Comparison of ENCODE assay signal across 9 cellular contexts in the genomic region with DNA sequence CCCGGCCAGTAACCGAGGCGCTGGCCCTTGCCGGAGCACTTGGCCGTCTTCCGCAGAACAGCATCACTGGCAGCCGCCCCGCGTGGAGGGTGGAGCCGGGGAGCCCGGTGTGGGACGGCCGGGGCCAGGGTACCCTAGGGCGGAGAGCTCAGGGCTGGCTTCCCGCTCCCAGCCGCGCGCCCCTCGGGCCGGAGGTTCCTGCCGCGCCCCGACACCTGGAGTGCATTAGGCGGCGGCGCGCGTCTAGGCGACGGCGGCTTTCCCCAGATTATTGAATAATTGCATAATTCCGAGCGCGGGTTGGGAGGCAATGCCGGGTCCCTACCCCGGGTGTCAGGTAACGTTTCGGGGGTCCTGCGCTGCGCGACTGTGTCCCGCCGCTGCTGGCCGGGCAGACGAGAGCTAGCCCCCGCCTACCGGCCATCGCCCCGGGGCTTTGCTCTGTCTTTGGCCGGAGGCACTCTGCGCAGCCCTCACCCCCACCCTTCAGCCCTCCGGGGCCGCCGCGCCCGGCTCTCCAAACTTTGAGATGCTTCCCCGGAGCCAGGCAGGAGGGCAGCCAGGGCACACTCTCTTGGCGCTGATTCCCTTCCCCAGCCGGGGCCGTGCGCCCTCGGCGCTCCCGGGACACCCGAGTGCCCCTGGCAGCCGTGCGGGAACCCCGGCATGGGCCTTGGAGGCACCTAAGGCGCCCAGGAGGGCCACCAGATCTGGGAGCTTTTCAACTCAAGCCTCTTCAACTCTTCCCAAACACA. TPM values are rescaled to one million over a fixed set of nuclear protein-coding genes. Genes with fewer than 3 reads are reported as not detected.
DNase-seq lines count a peak whose midpoint lies in the region; ATAC-seq, FAIRE-seq and TF ChIP-seq lines count a peak whose summit lies in the region.
"Had no signal": no experiment of that assay in that cellular context is flagged by ENCODE, and none has a peak within 500 bp of the region (broad histone marks: within the 10 kb centered on the region; RNA-seq: fewer than 3 reads in every experiment).

No MANE protein-coding gene starts in this region.

- no peaks in the 10 kb centered on the region for H3K4me1 Mint-ChIP-seq in activated T-helper 1 cell treated with anti-CD3 and anti-CD28 coated beads, Interleukin-12 subunit alpha, Interleukin-12 subunit beta, Interleukin-2, Interleukin-4 antibody, amounts not matched to agents 30 ng/mL and 10 ng/mL and 1 ng/mL, durations not matched to agents 14 hours and 24 hours and 36 hours (ENCODE audit: low read depth)

- in situ Hi-C loops in HepG2 (cut with HindIII; ENCODE audit: extremely low pct_ligation_motif_present, low pct_unique_long_range_greater_than_20kb) = no loop called here

- WGBS in HUES64 = 5% methylated on average over 69 of the region's 69 CpGs
- 60% methylated on average over 32 of the region's 69 CpGs for WGBS in HepG2 (ENCODE audit: low lambda C conversion rate)
- 3% methylated on average over 28 of the region's 69 CpGs for WGBS in suprapubic skin

- TF ChIP-seq CTCF in colonic mucosa (IDR thresholded peaks at IDR 0.05) = no peak
- TF ChIP-seq CTCF in HepG2 (CRISPR knock-in tag; IDR thresholded peaks at IDR 0.05) = no peak
- no peak for TF ChIP-seq CTCF in suprapubic skin (IDR thresholded peaks at IDR 0.05)

- H2AFZ ChIP-seq in HepG2 (ENCODE audit: low read length) = no peak overlapping the region

- H3K27me3 Mint-ChIP-seq in activated T-helper 1 cell treated with anti-CD3 and anti-CD28 coated beads, Interleukin-12 subunit alpha, Interleukin-12 subunit beta, Interleukin-2, Interleukin-4 antibody, amounts not matched to agents 30 ng/mL and 10 ng/mL and 1 ng/mL, durations not matched to agents 14 hours and 24 hours and 36 hours (ENCODE audit: insufficient read depth) = peaks cover 49% of the 10 kb centered on the region

- H3K79me2 ChIP-seq in HepG2 (ENCODE audit: insufficient read depth, low read length) = no peaks in the 10 kb centered on the region

- no peak for TF ChIP-seq RAD21 in HepG2 (CRISPR knock-in tag; IDR thresholded peaks at IDR 0.05)

- H3K4me2 ChIP-seq in HepG2 (ENCODE audit: low read depth, low read length) = peak overlapping the region; percentile 39; the same call in 1 of the 2 replicates

- intact Hi-C loops in colonic mucosa (cut with DNase I) (no loop called here), HepG2 (cut with micrococcal nuclease; ENCODE audit: unreplicated experiment) (no loop called here)
- intact Hi-C loops in activated T-helper 1 cell treated with anti-CD3 and anti-CD28 coated beads, Interleukin-12 subunit alpha, Interleukin-12 subunit beta, Interleukin-2, Interleukin-4 antibody, amounts not matched to agents 30 ng/mL and 10 ng/mL and 1 ng/mL, durations not matched to agents 14 hours and 24 hours and 36 hours (cut with micrococcal nuclease) = loop anchor here (10.0 kb wide), 1 partner anchor 64 kb away; no protein-coding TSS in a partner anchor

- BruUV-seq in HepG2 (replicated peaks; lab: Mats Ljungman, UMichigan) = no TSS peak

- POLR2A ChIA-PET in HepG2 (lab: Yijun Ruan, JAX) = no interaction called here

- H3K36me3 ChIP-seq in HUES64 (ENCODE audit: insufficient read depth, low read length) (no peaks in the 10 kb centered on the region), colonic mucosa (no peaks in the 10 kb centered on the region), HepG2 (replicated peaks in 1 of 2; ENCODE audit: control insufficient read depth in 1 of 2, insufficient read depth in 2 of 2, low read length in 2 of 2) (no peaks in the 10 kb centered on the region), suprapubic skin (no peaks in the 10 kb centered on the region)

- CTCF ChIA-PET in HepG2 (lab: Yijun Ruan, JAX; ENCODE audit: low intra/inter-chr PET ratio, low total read pairs) = no interaction called here

- no peaks in the 10 kb centered on the region for H3K36me3 Mint-ChIP-seq in activated T-helper 1 cell treated with anti-CD3 and anti-CD28 coated beads, Interleukin-12 subunit alpha, Interleukin-12 subunit beta, Interleukin-2, Interleukin-4 antibody, amounts not matched to agents 30 ng/mL and 10 ng/mL and 1 ng/mL, durations not matched to agents 14 hours and 24 hours and 36 hours (ENCODE audit: low read depth)

- H3K9me3 ChIP-seq in HUES64 (ENCODE audit: insufficient read depth, low read depth, low read length) = no peaks in the 10 kb centered on the region
- no peaks in the 10 kb centered on the region for H3K9me3 ChIP-seq in colonic mucosa
- no peaks in the 10 kb centered on the region for H3K9me3 ChIP-seq in HepG2 (ENCODE audit: low read length)
- H3K9me3 ChIP-seq in suprapubic skin = no peaks in the 10 kb centered on the region

- H3K4me3 ChIP-seq in HUES64 (ENCODE audit: low read length) (peak overlapping the region; percentile 60), colonic mucosa (peak overlapping the region; percentile 28), HepG2 (replicated peaks in 1 of 3; ENCODE audit: insufficient read depth in 1 of 3, low read depth in 2 of 3, low read length in 3 of 3) (peak overlapping the region in 1 of 3 experiments; percentile 23; a peak in 1 of 6 replicates), suprapubic skin (peak overlapping the region; percentile 45)

- no peak overlapping the region for H3K9ac ChIP-seq in HUES64 (ENCODE audit: low read depth, low read length)
- H3K9ac ChIP-seq in colonic mucosa (ENCODE audit: low read depth in 2 of 2, low read length in 2 of 2) = peak overlapping the region in 1 of 2 donors; percentile 30
- no peak overlapping the region for H3K9ac ChIP-seq in HepG2 (ENCODE audit: insufficient read depth, low read depth, low read length)

- FAIRE-seq in HepG2 (lab: Jason Lieb, UNC) = no peak

- TF ChIP-seq POLR2A in HepG2 (IDR thresholded peaks at IDR 0.05; ENCODE audit: insufficient read depth in 1 of 2, low read depth in 2 of 2, low read length in 2 of 2) (no peak), suprapubic skin (IDR thresholded peaks at IDR 0.05) (no peak)

- no peaks in the 10 kb centered on the region for H4K20me1 ChIP-seq in HepG2 (ENCODE audit: insufficient read depth, low read length)

- H3K27me3 ChIP-seq in HUES64 (ENCODE audit: insufficient read depth, low read length) (peaks cover 83% of the 10 kb centered on the region), colonic mucosa (peaks cover 27% of the 10 kb centered on the region), HepG2 (ENCODE audit: control insufficient read depth in 1 of 2, insufficient read depth in 2 of 2, low read length in 2 of 2) (peaks cover 4 to 52% of the 10 kb centered on the region in 2 experiments; a peak in 4 of 5 replicates), suprapubic skin (peaks cover 37% of the 10 kb centered on the region)

- H3K4me3 Mint-ChIP-seq in activated T-helper 1 cell treated with anti-CD3 and anti-CD28 coated beads, Interleukin-12 subunit alpha, Interleukin-12 subunit beta, Interleukin-2, Interleukin-4 antibody, amounts not matched to agents 30 ng/mL and 10 ng/mL and 1 ng/mL, durations not matched to agents 14 hours and 24 hours and 36 hours = no peak overlapping the region

- peaks cover 5% of the 10 kb centered on the region for H3K4me1 ChIP-seq in HUES64 (ENCODE audit: insufficient read depth, low read length)
- H3K4me1 ChIP-seq in colonic mucosa = no peaks in the 10 kb centered on the region
- H3K4me1 ChIP-seq in HepG2 (ENCODE audit: insufficient read depth, low read length) = no peaks in the 10 kb centered on the region
- H3K4me1 ChIP-seq in suprapubic skin = peaks cover 17% of the 10 kb centered on the region

- no peaks in the 10 kb centered on the region for H3K9me3 Mint-ChIP-seq in activated T-helper 1 cell treated with anti-CD3 and anti-CD28 coated beads, Interleukin-12 subunit alpha, Interleukin-12 subunit beta, Interleukin-2, Interleukin-4 antibody, amounts not matched to agents 30 ng/mL and 10 ng/mL and 1 ng/mL, durations not matched to agents 14 hours and 24 hours and 36 hours

- ATAC-seq in HepG2 (no peak), HG02981 (IDR thresholded peaks at IDR 0.05; ENCODE audit: unreplicated experiment) (no peak)

- no peak overlapping the region for H3K27ac ChIP-seq in HUES64 (ENCODE audit: low read depth, low read length)
- H3K27ac ChIP-seq in colonic mucosa = no peak overlapping the region
- H3K27ac ChIP-seq in HepG2 (ENCODE audit: extremely low read length, insufficient read depth, low read length) = no peak overlapping the region
- peak overlapping the region; percentile 62 for H3K27ac ChIP-seq in suprapubic skin

- TF ChIP-seq EP300 in HepG2 (IDR thresholded peaks at IDR 0.05; ENCODE audit: low read depth in 2 of 2, low read length in 2 of 2) (no peak), HepG2 (CRISPR knock-in tag; IDR thresholded peaks at IDR 0.05; ENCODE audit: borderline replicate concordance) (no peak), suprapubic skin (IDR thresholded peaks at IDR 0.05) (no peak)

- no peak overlapping the region for H3K27ac Mint-ChIP-seq in activated T-helper 1 cell treated with anti-CD3 and anti-CD28 coated beads, Interleukin-12 subunit alpha, Interleukin-12 subunit beta, Interleukin-2, Interleukin-4 antibody, amounts not matched to agents 30 ng/mL and 10 ng/mL and 1 ng/mL, durations not matched to agents 14 hours and 24 hours and 36 hours

- peak; percentile 27 for DNase-seq in colonic mucosa
- DNase-seq in HepG2 (ENCODE audit: low spot score) = no peak
- no peak for DNase-seq in suprapubic skin (ENCODE audit: low spot score in 2 of 2)
- DNase-seq in stimulated activated CD4-positive, alpha-beta T cell treated with anti-CD3 and anti-CD28 coated beads, Interleukin-4, amount 100 ng/mL, for 1 hour = no peak
- no peak for DNase-seq in NCI-H69 (lab: John Stamatoyannopoulos, UW)
- no peak for DNase-seq in activated T-helper 1 cell treated with anti-CD3 and anti-CD28 coated beads, Interleukin-12 subunit alpha, Interleukin-12 subunit beta, Interleukin-2, Interleukin-4 antibody, amounts not matched to agents 30 ng/mL and 10 ng/mL and 1 ng/mL, durations not matched to agents 14 hours and 24 hours and 36 hours (ENCODE audit: low spot score)
- DNase-seq: activated CD4-positive, alpha-beta T cell treated with anti-CD3 and anti-CD28 coated beads, Interleukin-2, amount 50 U/mL, for 4 hours had no signal

RNA-seq across cellular contexts. Expression of a gene that starts 0.7 kb away (rescaled TPM):
- 1.0 TPM for polyA plus RNA-seq in HUES64 (2013, experiment 1 of 2)
- polyA plus RNA-seq in HUES64 (2013, experiment 2 of 2) = 0.89 TPM
- total RNA-seq in colonic mucosa (1 to 10 TPM; 2.4 to 4.1 TPM), HepG2 (2016; rRNA removed; fragmentation: Illumina TruSeq; extraction: Trizol) (not detected in 2 replicates), suprapubic skin (1 to 10 TPM in 3 of 4 donors, under 1 TPM in 1; 0.83 to 3.6 (median 2.0) TPM)
- total RNA-seq in HepG2 (2016; cell fraction: cytosol; rRNA removed; fragmentation: Illumina TruSeq; extraction: Trizol; ENCODE audit: low read depth) = not detected in 2 replicates
- total RNA-seq in HepG2 (2016; cell fraction: insoluble cytoplasmic fraction; rRNA removed; fragmentation: Illumina TruSeq; extraction: Trizol) = not detected in 2 replicates
- total RNA-seq in HepG2 (2016; cell fraction: membrane; rRNA removed; fragmentation: Illumina TruSeq; extraction: Trizol) = not detected in 2 replicates
- total RNA-seq in HepG2 (2016; cell fraction: nucleus; rRNA removed; fragmentation: Illumina TruSeq; extraction: Trizol) = 0.03 TPM in 1 of 2 replicates, not detected in the other
- polyA plus RNA-seq in HepG2 (2011; rRNA removed) = not detected in 2 replicates
- not detected in 2 replicates for polyA plus RNA-seq in HepG2 (2011; cell fraction: cytosol; rRNA removed)
- polyA plus RNA-seq in HepG2 (2011; cell fraction: nucleus; rRNA removed) = 0.02 TPM in 2 replicates
- polyA plus RNA-seq in HepG2 (2012) = 0.01 TPM in 1 of 2 replicates, not detected in the other
- not detected in 2 replicates for polyA plus RNA-seq in HepG2 (2016; cell fraction: cytosol; fragmentation: Illumina TruSeq; extraction: Trizol; ENCODE audit: low read depth)
- polyA plus RNA-seq in HepG2 (2016; cell fraction: insoluble cytoplasmic fraction; fragmentation: Illumina TruSeq; extraction: Trizol; ENCODE audit: low read depth) = not detected in 2 replicates
- not detected in 2 replicates for polyA plus RNA-seq in HepG2 (2016; cell fraction: membrane; fragmentation: Illumina TruSeq; extraction: Trizol; ENCODE audit: low read depth)
- not detected in 2 replicates for polyA plus RNA-seq in HepG2 (2016; cell fraction: nucleus; fragmentation: Illumina TruSeq; extraction: Trizol; ENCODE audit: insufficient read depth, low read depth)
- not detected in 2 replicates for polyA minus RNA-seq in HepG2 (2011; rRNA and poly(A)+ RNA removed; ENCODE audit: low replicate concordance)
- polyA minus RNA-seq in HepG2 (2011; cell fraction: cytosol; rRNA and poly(A)+ RNA removed) = not detected in 2 replicates
- 0.12 TPM in 1 of 2 replicates, not detected in the other for polyA minus RNA-seq in HepG2 (2011; cell fraction: nucleus; rRNA and poly(A)+ RNA removed)
- 0.23 and 0.27 TPM in 2 replicates for total RNA-seq in activated T-helper 1 cell treated with anti-CD3 and anti-CD28 coated beads, Interleukin-12 subunit alpha, Interleukin-12 subunit beta, Interleukin-2, Interleukin-4 antibody, amounts not matched to agents 30 ng/mL and 10 ng/mL and 1 ng/mL, durations not matched to agents 14 hours and 24 hours and 36 hours
